Comparison of ENCODE assay signal across 1 cellular context in the genomic region with DNA sequence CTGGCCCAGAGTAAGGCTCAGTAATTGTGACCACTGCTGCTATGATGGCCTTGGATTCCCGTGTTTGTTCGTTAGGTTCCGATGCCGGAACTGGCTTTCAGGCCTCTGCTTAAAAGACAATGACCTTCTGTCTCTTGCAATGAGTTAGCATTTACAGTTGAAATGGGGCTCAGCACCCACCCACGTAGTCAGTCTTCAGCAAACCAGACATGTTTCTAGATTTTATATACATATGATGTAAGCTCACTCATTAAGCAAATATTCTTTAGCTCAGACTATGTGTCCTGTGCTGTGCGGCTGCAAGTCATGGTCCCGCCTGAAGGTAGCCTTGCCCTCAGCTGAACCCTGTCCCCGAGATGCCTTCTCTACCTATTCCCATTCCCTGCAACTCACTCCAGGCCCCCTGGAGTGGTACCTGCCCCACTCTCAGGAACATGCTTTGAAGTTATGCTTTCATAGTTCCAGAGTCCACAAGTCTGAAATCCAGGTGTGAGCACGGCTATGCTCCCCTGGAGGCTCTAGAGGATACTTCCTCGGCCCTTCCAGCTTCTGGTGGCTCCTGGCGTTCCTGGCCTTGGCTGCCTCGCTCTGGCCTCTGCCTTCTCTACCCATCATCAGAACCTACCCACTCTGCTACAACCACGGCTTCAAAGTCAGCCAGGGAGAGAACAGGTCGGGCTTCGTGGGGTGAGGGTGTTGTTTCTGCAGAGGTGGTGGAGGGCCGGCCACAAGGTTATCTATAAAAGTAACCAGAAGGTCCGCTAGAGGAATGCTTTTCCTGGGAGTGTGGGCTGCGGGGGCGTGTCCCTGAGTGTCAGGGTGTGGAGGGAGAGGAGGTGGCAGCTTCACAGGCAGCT.
TF ChIP-seq lines count a peak whose summit lies in the region.

No MANE protein-coding gene starts in this region.

TF ChIP-seq in HepG2, 621 proteins besides CTCF, POLR2A, EP300 and RAD21 (continued from another document and continues in another):
- TF ChIP-seq ZBTB10 (CRISPR knock-in tag; IDR thresholded peaks at IDR 0.05; ENCODE audit: borderline replicate concordance) (no peak), ZNF782 (CRISPR knock-in tag; IDR thresholded peaks at IDR 0.05; ENCODE audit: borderline replicate concordance) (no peak), AGO2 (optimal IDR thresholded peaks at IDR 0.05; ENCODE audit: low read depth, low read length) (no peak), CBFB (CRISPR knock-in tag; IDR thresholded peaks at IDR 0.05) (no peak), TRIM24 (CRISPR knock-in tag; IDR thresholded peaks at IDR 0.05) (no peak), NR2F2 (IDR thresholded peaks at IDR 0.05; ENCODE audit: borderline replicate concordance, low read depth) (no peak), ZNF597 (CRISPR knock-in tag; IDR thresholded peaks at IDR 0.05) (no peak), DNMT3B (CRISPR knock-in tag; conservative IDR thresholded peaks at IDR 0.05) (no peak), ZBTB26 (CRISPR knock-in tag; IDR thresholded peaks at IDR 0.05; ENCODE audit: borderline replicate concordance) (no peak; the same call in 1 of the 2 replicates), ETV5 (CRISPR knock-in tag; IDR thresholded peaks at IDR 0.05; ENCODE audit: borderline replicate concordance) (peak; percentile 74; the same call in 1 of the 2 replicates), TFE3 (CRISPR knock-in tag; IDR thresholded peaks at IDR 0.05) (no peak), IRX3 (CRISPR knock-in tag; IDR thresholded peaks at IDR 0.05; ENCODE audit: borderline replicate concordance, low read depth) (no peak; the same call in 1 of the 2 replicates), SRSF1 (optimal IDR thresholded peaks at IDR 0.05; ENCODE audit: low read depth, low read length) (no peak), ZNF713 (CRISPR knock-in tag; IDR thresholded peaks at IDR 0.05) (no peak), SOX6 (IDR thresholded peaks at IDR 0.05) (no peak), SOX6 (CRISPR knock-in tag; IDR thresholded peaks at IDR 0.05) (peak; percentile 76), SIN3B (IDR thresholded peaks at IDR 0.05; ENCODE audit: low read length) (no peak), ZNF501 (CRISPR knock-in tag; IDR thresholded peaks at IDR 0.05) (peak; percentile 29; the same call in 1 of the 2 replicates), FOXK2 (IDR thresholded peaks at IDR 0.05) (no peak), THYN1 (CRISPR knock-in tag; IDR thresholded peaks at IDR 0.05; ENCODE audit: borderline replicate concordance, low read depth) (no peak), HMGA1 (CRISPR knock-in tag; conservative IDR thresholded peaks at IDR 0.05) (no peak), NONO (IDR thresholded peaks at IDR 0.05) (no peak), NONO (CRISPR knock-in tag; conservative IDR thresholded peaks at IDR 0.05) (no peak), BCLAF1 (IDR thresholded peaks at IDR 0.05) (no peak), HDAC1 (CRISPR knock-in tag; IDR thresholded peaks at IDR 0.05) (peak; percentile 40; the same call in 1 of the 2 replicates), TCF7 (IDR thresholded peaks at IDR 0.05; ENCODE audit: low read depth) (peak; percentile 84), FOXJ3 (CRISPR knock-in tag; IDR thresholded peaks at IDR 0.05; ENCODE audit: borderline replicate concordance) (no peak), ZNF598 (CRISPR knock-in tag; IDR thresholded peaks at IDR 0.05; ENCODE audit: borderline replicate concordance) (0 out of 2 replicates have a peak, but pooled peaks have one; percentile 58), TCF12 (IDR thresholded peaks at IDR 0.05) (no peak), TCF12 (CRISPR knock-in tag; IDR thresholded peaks at IDR 0.05) (no peak), SRY (CRISPR knock-in tag; IDR thresholded peaks at IDR 0.05) (no peak)
- TF ChIP-seq, protein P1, sequence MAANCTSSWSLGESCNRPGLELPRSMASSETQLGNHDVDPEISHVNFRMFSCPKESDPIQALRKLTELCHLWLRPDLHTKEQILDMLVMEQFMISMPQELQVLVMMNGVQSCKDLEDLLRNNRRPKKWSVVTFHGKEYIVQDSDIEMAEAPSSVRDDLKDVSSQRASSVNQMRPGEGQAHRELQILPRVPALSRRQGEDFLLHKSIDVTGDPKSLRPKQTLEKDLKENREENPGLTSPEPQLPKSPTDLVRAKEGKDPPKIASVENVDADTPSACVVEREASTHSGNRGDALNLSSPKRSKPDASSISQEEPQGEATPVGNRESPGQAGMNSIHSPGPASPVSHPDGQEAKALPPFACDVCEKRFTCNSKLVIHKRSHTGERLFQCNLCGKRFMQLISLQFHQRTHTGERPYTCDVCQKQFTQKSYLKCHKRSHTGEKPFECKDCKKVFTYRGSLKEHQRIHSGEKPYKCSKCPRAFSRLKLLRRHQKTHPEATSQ (CRISPR knock-in tag; IDR thresholded peaks at IDR 0.05; ENCODE audit: borderline replicate concordance) = 0 out of 2 replicates have a peak, but pooled peaks have one; percentile 44
- TF ChIP-seq, protein P2, sequence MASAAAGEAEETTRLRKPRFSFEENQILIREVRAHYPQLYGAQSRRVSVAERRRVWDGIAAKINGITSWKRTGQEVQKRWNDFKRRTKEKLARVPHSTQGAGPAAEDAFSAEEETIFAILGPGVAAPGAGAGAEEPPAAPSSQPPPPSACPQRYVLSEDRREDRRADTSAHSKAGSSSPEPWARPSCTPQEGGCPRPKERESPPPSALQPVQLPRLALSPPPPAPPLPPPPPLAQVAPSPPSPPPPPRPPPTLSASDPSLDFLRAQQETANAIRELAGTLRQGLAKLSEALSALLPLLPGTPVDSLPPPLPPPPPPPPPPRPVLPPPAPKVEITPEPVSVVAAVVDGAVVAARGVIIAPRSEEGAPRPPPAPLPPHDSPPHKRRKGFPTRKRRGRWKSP (CRISPR knock-in tag; IDR thresholded peaks at IDR 0.05) = peak; percentile 53; the same call in 1 of the 2 replicates
- TF ChIP-seq, protein P3, sequence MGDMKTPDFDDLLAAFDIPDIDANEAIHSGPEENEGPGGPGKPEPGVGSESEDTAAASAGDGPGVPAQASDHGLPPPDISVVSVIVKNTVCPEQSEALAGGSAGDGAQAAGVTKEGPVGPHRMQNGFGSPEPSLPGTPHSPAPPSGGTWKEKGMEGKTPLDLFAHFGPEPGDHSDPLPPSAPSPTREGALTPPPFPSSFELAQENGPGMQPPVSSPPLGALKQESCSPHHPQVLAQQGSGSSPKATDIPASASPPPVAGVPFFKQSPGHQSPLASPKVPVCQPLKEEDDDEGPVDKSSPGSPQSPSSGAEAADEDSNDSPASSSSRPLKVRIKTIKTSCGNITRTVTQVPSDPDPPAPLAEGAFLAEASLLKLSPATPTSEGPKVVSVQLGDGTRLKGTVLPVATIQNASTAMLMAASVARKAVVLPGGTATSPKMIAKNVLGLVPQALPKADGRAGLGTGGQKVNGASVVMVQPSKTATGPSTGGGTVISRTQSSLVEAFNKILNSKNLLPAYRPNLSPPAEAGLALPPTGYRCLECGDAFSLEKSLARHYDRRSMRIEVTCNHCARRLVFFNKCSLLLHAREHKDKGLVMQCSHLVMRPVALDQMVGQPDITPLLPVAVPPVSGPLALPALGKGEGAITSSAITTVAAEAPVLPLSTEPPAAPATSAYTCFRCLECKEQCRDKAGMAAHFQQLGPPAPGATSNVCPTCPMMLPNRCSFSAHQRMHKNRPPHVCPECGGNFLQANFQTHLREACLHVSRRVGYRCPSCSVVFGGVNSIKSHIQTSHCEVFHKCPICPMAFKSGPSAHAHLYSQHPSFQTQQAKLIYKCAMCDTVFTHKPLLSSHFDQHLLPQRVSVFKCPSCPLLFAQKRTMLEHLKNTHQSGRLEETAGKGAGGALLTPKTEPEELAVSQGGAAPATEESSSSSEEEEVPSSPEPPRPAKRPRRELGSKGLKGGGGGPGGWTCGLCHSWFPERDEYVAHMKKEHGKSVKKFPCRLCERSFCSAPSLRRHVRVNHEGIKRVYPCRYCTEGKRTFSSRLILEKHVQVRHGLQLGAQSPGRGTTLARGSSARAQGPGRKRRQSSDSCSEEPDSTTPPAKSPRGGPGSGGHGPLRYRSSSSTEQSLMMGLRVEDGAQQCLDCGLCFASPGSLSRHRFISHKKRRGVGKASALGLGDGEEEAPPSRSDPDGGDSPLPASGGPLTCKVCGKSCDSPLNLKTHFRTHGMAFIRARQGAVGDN (CRISPR knock-in tag; IDR thresholded peaks at IDR 0.05) = peak; percentile 74
- TF ChIP-seq, protein P4, sequence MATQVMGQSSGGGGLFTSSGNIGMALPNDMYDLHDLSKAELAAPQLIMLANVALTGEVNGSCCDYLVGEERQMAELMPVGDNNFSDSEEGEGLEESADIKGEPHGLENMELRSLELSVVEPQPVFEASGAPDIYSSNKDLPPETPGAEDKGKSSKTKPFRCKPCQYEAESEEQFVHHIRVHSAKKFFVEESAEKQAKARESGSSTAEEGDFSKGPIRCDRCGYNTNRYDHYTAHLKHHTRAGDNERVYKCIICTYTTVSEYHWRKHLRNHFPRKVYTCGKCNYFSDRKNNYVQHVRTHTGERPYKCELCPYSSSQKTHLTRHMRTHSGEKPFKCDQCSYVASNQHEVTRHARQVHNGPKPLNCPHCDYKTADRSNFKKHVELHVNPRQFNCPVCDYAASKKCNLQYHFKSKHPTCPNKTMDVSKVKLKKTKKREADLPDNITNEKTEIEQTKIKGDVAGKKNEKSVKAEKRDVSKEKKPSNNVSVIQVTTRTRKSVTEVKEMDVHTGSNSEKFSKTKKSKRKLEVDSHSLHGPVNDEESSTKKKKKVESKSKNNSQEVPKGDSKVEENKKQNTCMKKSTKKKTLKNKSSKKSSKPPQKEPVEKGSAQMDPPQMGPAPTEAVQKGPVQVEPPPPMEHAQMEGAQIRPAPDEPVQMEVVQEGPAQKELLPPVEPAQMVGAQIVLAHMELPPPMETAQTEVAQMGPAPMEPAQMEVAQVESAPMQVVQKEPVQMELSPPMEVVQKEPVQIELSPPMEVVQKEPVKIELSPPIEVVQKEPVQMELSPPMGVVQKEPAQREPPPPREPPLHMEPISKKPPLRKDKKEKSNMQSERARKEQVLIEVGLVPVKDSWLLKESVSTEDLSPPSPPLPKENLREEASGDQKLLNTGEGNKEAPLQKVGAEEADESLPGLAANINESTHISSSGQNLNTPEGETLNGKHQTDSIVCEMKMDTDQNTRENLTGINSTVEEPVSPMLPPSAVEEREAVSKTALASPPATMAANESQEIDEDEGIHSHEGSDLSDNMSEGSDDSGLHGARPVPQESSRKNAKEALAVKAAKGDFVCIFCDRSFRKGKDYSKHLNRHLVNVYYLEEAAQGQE (IDR thresholded peaks at IDR 0.05; ENCODE audit: borderline replicate concordance in 1 of 2, low read depth in 1 of 2, low read length in 2 of 2) = no peak
